In genomic region chr17:65099941-65100315, GRCh38 we compare ENCODE assay signal across 8 cellular contexts. TPM values are rescaled to one million over a fixed set of nuclear protein-coding genes. Genes with fewer than 3 reads are reported as not detected.
DNase-seq lines count a peak whose midpoint lies in the region; ATAC-seq and FAIRE-seq lines count a peak whose summit lies in the region.

No MANE protein-coding gene starts in this region.

- no peaks in the 10 kb centered on the region for H3K27me3 ChIP-seq in small intestine (ENCODE audit: control insufficient read depth in 2 of 2, insufficient read depth in 2 of 2, low read length in 2 of 2)

- intact Hi-C loops in left ventricle myocardium superior (cut with micrococcal nuclease), result no loop called here

- H3K36me3 ChIP-seq in small intestine (ENCODE audit: control insufficient read depth in 2 of 2, insufficient read depth in 2 of 2, low read length in 2 of 2), result no peaks in the 10 kb centered on the region

- H3K4me3 ChIP-seq in small intestine (ENCODE audit: low read depth in 1 of 2, low read length in 2 of 2), result peak overlapping the region in 1 of 2 donors; percentile 59

- FAIRE-seq in small intestine (lab: Jason Lieb, UNC), result no peak

- WGBS in small intestine, 3 donors, result 32 to 38% (median 35%) methylated on average over 5 of the region's 5 CpGs

- peaks cover 2 to 4% of the 10 kb centered on the region in 2 donors for H3K4me1 ChIP-seq in small intestine (ENCODE audit: control insufficient read depth in 2 of 2, insufficient read depth in 1 of 2, low read depth in 1 of 2, low read length in 1 of 2)

- DNase-seq in A172 (ENCODE audit: low spot score) (peak; percentile 90), OCI-M1 (lab: John Stamatoyannopoulos, UW) (peak; percentile 65), left ventricle myocardium superior (peak; percentile 64), small intestine (peak; percentile 65), midbrain (lab: John Stamatoyannopoulos, UW) (no peak)
- DNase-seq in activated naive CD4-positive, alpha-beta T cell (lab: John Stamatoyannopoulos, UW), result peak; percentile 7 to 28 (median 22)

- ATAC-seq in GM18520 (IDR thresholded peaks at IDR 0.05; ENCODE audit: unreplicated experiment) (peak; percentile 62), HG02973 (IDR thresholded peaks at IDR 0.05; ENCODE audit: unreplicated experiment) (peak; percentile 82), left ventricle myocardium superior (peak; percentile 15)

- peak overlapping the region; percentile 87 to 91 for H3K27ac ChIP-seq in small intestine (ENCODE audit: low read depth in 1 of 2, low read length in 1 of 2)

- no peaks in the 10 kb centered on the region for H3K9me3 ChIP-seq in small intestine (ENCODE audit: control insufficient read depth, low read depth)

RNA-seq across cellular contexts. Expression of gene RGS9, which starts 37.2 kb away (rescaled TPM):
- total RNA-seq in A172 (2014; rRNA removed; shearing (Covaris generic)), result 0.28 and 2.0 TPM in 2 replicates
- 2.0 TPM for total RNA-seq in left ventricle myocardium superior
- 1 to 10 TPM; 2.4 to 4.7 (median 4.5) TPM for polyA plus RNA-seq in small intestine

RNA-seq across cellular contexts. Expression of gene GNA13, which starts 43.4 kb away (rescaled TPM):
- total RNA-seq in A172 (2014; rRNA removed; shearing (Covaris generic)), result 58.9 and 62.5 TPM in 2 replicates
- total RNA-seq in left ventricle myocardium superior, result 23.7 TPM
- polyA plus RNA-seq in small intestine, result 10 to 100 TPM; 19.8 to 30.0 (median 27.3) TPM

Comparison
In these comparisons a context has a peak if more than half of its experiments do, and no peak if none do; other contexts are left out.
1. ATAC-seq: peak in every context shown above with its lines; median percentile 82 in HG02973; 62 in GM18520; 15 in left ventricle myocardium superior.